Comparison of ENCODE assay signal across 25 cellular contexts in genomic region chr10:114849674-114850073, GRCh38.
"Had no signal": no experiment of that assay in that cellular context is flagged by ENCODE, and none has a peak within 500 bp of the region (broad histone marks: within the 10 kb centered on the region; RNA-seq: fewer than 3 reads in every experiment).

No MANE protein-coding gene starts in this region.

- H3K27me3 ChIP-seq: colonic mucosa, esophagus squamous epithelium, heart right ventricle, sigmoid colon, suprapubic skin, transverse colon, upper lobe of right lung, uterus had no signal

- H3K27me3 Mint-ChIP-seq: dendritic cell treated with granulocyte-macrophage colony-stimulating factor and Interleukin-4, amounts not matched to agents 40 ng/mL and 50 ng/mL, for 4 days; naive thymus-derived CD8-positive, alpha-beta T cell; stimulated activated memory B cell treated with anti-CD40 and anti-IgM and Interleukin-4, amounts not matched to agents 10 μg/mL and 1 μg/mL and 100 μg/mL, for 72 hours; stimulated activated naive CD8-positive, alpha-beta T cell treated with anti-CD3 and anti-CD28 coated beads, Interleukin-15, Interleukin-2, amounts not matched to agents 100 ng/mL and 50 ng/mL, for 24 hours had no signal

- H3K4me3 Mint-ChIP-seq: dendritic cell treated with granulocyte-macrophage colony-stimulating factor and Interleukin-4, amounts not matched to agents 40 ng/mL and 50 ng/mL, for 4 days; endodermal cell; naive thymus-derived CD8-positive, alpha-beta T cell; nephron progenitor cell; stimulated activated memory B cell treated with anti-CD40 and anti-IgM and Interleukin-4, amounts not matched to agents 10 μg/mL and 1 μg/mL and 100 μg/mL, for 72 hours; stimulated activated naive CD8-positive, alpha-beta T cell treated with anti-CD3 and anti-CD28 coated beads, Interleukin-15, Interleukin-2, amounts not matched to agents 100 ng/mL and 50 ng/mL, for 24 hours had no signal

- H3K4me3 ChIP-seq: colonic mucosa, esophagus squamous epithelium, heart right ventricle, lower lobe of right lung, psoas muscle, sigmoid colon, suprapubic skin, transverse colon, upper lobe of right lung, uterus had no signal

- H3K9me3 ChIP-seq: colonic mucosa, esophagus squamous epithelium, heart right ventricle, lower lobe of right lung, psoas muscle, sigmoid colon, suprapubic skin, transverse colon, upper lobe of right lung, uterus had no signal

- ATAC-seq: heart right ventricle; left ventricle myocardium superior; lower lobe of right lung; naive thymus-derived CD8-positive, alpha-beta T cell; psoas muscle; right cardiac atrium; stimulated activated memory B cell treated with anti-CD40 and anti-IgM and Interleukin-4, amounts not matched to agents 10 μg/mL and 1 μg/mL and 100 μg/mL, for 72 hours; upper lobe of right lung had no signal

- H3K4me1 Mint-ChIP-seq: endodermal cell; naive thymus-derived CD8-positive, alpha-beta T cell; nephron progenitor cell; stimulated activated memory B cell treated with anti-CD40 and anti-IgM and Interleukin-4, amounts not matched to agents 10 μg/mL and 1 μg/mL and 100 μg/mL, for 72 hours had no signal

- H3K27ac Mint-ChIP-seq: dendritic cell treated with granulocyte-macrophage colony-stimulating factor and Interleukin-4, amounts not matched to agents 40 ng/mL and 50 ng/mL, for 4 days; endodermal cell; naive thymus-derived CD8-positive, alpha-beta T cell; stimulated activated memory B cell treated with anti-CD40 and anti-IgM and Interleukin-4, amounts not matched to agents 10 μg/mL and 1 μg/mL and 100 μg/mL, for 72 hours; stimulated activated naive CD8-positive, alpha-beta T cell treated with anti-CD3 and anti-CD28 coated beads, Interleukin-15, Interleukin-2, amounts not matched to agents 100 ng/mL and 50 ng/mL, for 24 hours had no signal

- H3K4me1 ChIP-seq: colonic mucosa, esophagus squamous epithelium, heart right ventricle, lower lobe of right lung, psoas muscle, sigmoid colon, suprapubic skin, transverse colon, upper lobe of right lung, uterus had no signal

- H3K9me3 Mint-ChIP-seq: nephron progenitor cell; stimulated activated naive CD8-positive, alpha-beta T cell treated with anti-CD3 and anti-CD28 coated beads, Interleukin-15, Interleukin-2, amounts not matched to agents 100 ng/mL and 50 ng/mL, for 24 hours had no signal

- DNase-seq: colonic mucosa; effector CD8-positive, alpha-beta T cell; endodermal cell; erythroblast; esophagus squamous epithelium; foreskin melanocyte; glutamatergic neuron; heart right ventricle; hypothalamus; left ventricle myocardium superior; lower lobe of right lung; naive thymus-derived CD8-positive, alpha-beta T cell; nephron progenitor cell; nucleus accumbens; psoas muscle; right cardiac atrium; sigmoid colon; stimulated activated CD4-positive, alpha-beta T cell treated with anti-CD3 and anti-CD28 coated beads, Interleukin-4, amount 100 ng/mL, for 4 hours; transverse colon; upper lobe of right lung; uterus had no signal

- H3K36me3 ChIP-seq: uterus had no signal

- H3K27ac ChIP-seq: colonic mucosa, esophagus squamous epithelium, heart right ventricle, lower lobe of right lung, psoas muscle, sigmoid colon, suprapubic skin, transverse colon, upper lobe of right lung, uterus had no signal
